8 cellular contexts compared by ENCODE assay signal in the genomic region with DNA sequence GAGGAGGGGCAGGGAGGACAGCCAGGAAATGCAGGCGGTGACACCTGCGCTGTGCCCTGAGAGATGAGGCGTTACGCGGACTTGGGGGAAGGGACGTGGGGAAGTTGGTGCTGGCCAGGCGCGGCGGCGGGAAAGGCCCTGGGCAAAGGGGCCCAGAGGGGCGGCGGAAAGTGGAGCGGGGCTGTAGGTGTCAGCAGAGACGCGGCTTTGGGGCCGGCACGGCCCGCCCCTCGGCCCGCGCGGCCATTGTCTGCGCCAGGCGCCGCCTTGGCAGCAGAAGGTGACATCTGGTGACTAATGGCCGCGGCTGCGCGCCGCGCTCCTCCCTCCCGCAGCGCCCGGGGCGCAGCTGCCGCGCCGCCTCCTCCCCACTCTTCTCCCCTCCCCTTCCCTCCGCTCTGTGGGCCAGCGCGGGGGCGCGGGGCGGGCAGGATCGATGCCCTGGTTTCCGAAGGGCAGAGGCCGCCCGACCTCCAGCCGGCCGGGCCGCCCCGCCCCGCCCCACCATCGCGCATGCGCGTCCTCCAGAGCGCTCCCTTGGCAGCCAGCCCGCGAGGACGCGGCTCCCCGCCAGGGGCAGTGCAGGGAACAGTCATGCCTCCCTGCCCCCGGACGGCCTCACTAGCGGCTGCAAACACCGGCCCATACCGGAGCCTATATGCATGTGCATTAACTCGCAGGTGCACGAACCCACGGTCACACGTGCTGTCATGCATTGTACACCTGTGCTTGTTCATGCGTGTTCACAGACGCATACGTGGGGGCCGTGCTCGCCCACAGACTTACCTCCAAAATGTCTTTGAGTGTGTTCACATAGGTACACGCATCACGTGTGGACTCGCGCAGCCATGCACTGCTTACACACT.
DNase-seq lines count a peak whose midpoint lies in the region; ATAC-seq and TF ChIP-seq lines count a peak whose summit lies in the region.

No MANE protein-coding gene starts in this region.

- peaks cover 3% of the 10 kb centered on the region for H3K27me3 Mint-ChIP-seq in activated naive CD8-positive, alpha-beta T cell treated with anti-CD3 and anti-CD28 coated beads for 36 hours
- no peaks in the 10 kb centered on the region for H3K27me3 Mint-ChIP-seq in type B pancreatic cell

- peak overlapping the region; percentile 19 for H3K4me3 ChIP-seq in cardiac muscle cell

- ATAC-seq in HG02642 (IDR thresholded peaks at IDR 0.05; ENCODE audit: poor library complexity, unreplicated experiment) (peak; percentile 91), SK-N-SH treated with all-trans-retinoic acid at 6 μM for 48 hours (peak; percentile 96)

- no peaks in the 10 kb centered on the region for H3K36me3 ChIP-seq in cardiac muscle cell

- H3K4me1 ChIP-seq in cardiac muscle cell (ENCODE audit: low read depth) = peaks cover 17% of the 10 kb centered on the region

- no peaks in the 10 kb centered on the region for H3K9me3 Mint-ChIP-seq in activated naive CD8-positive, alpha-beta T cell treated with anti-CD3 and anti-CD28 coated beads for 36 hours
- H3K9me3 Mint-ChIP-seq in type B pancreatic cell = peaks cover 10% of the 10 kb centered on the region

- TF ChIP-seq CTCF in GM12872 (IDR thresholded peaks at IDR 0.05; ENCODE audit: insufficient read depth, low read depth, low read length) (peak; percentile 86), cardiac muscle cell (IDR thresholded peaks at IDR 0.05; ENCODE audit: low read depth, low read length) (peak; percentile 67), type B pancreatic cell (conservative IDR thresholded peaks at IDR 0.05) (peak; percentile 86)

- H3K4me1 Mint-ChIP-seq in activated naive CD8-positive, alpha-beta T cell treated with anti-CD3 and anti-CD28 coated beads for 36 hours = peaks cover 19% of the 10 kb centered on the region
- peaks cover 20% of the 10 kb centered on the region for H3K4me1 Mint-ChIP-seq in type B pancreatic cell (ENCODE audit: unreplicated experiment)

- H3K9me3 ChIP-seq in cardiac muscle cell (ENCODE audit: low read depth) = no peaks in the 10 kb centered on the region

- peak overlapping the region; percentile 86 for H3K27ac ChIP-seq in cardiac muscle cell

- peak overlapping the region; percentile 86 for H3K4me3 Mint-ChIP-seq in activated naive CD8-positive, alpha-beta T cell treated with anti-CD3 and anti-CD28 coated beads for 36 hours
- H3K4me3 Mint-ChIP-seq in type B pancreatic cell = peak overlapping the region; percentile 90

- peak; percentile 89 for DNase-seq in NCI-H1092 treated with DMSO at 0.1 percent for 48 hours (lab: John Stamatoyannopoulos, UW)
- DNase-seq in activated naive CD8-positive, alpha-beta T cell treated with anti-CD3 and anti-CD28 coated beads for 36 hours = peak; percentile 95
- DNase-seq in cardiac muscle cell (ENCODE audit: low read depth in 1 of 2, low spot score in 1 of 2) = peak; percentile 94 to 96
- DNase-seq in pons (ENCODE audit: low spot score) = peak; percentile 96
- peak; percentile 98 for DNase-seq in type B pancreatic cell (ENCODE audit: extremely low spot score, unreplicated experiment)

- H3K27me3 ChIP-seq in cardiac muscle cell = no peaks in the 10 kb centered on the region

- no peaks in the 10 kb centered on the region for H3K36me3 Mint-ChIP-seq in activated naive CD8-positive, alpha-beta T cell treated with anti-CD3 and anti-CD28 coated beads for 36 hours
- H3K36me3 Mint-ChIP-seq in type B pancreatic cell = no peaks in the 10 kb centered on the region

- H3K27ac Mint-ChIP-seq in activated naive CD8-positive, alpha-beta T cell treated with anti-CD3 and anti-CD28 coated beads for 36 hours = peak overlapping the region; percentile 91
- H3K27ac Mint-ChIP-seq in type B pancreatic cell = peak overlapping the region; percentile 84

TF ChIP-seq in SK-N-SH treated with all-trans-retinoic acid at 6 μM for 48 hours, 23 proteins besides CTCF, POLR2A, EP300 and RAD21:
- TF ChIP-seq ZFP30 (CRISPR knock-in tag; IDR thresholded peaks at IDR 0.05) = no peak
- peak; percentile 16; the same call in 1 of the 2 replicates for TF ChIP-seq TCF4 (CRISPR knock-in tag; IDR thresholded peaks at IDR 0.05; ENCODE audit: borderline replicate concordance)
- TF ChIP-seq ZNF70 (CRISPR knock-in tag; IDR thresholded peaks at IDR 0.05) = peak; percentile 18; the same call in 1 of the 2 replicates
- no peak for TF ChIP-seq OSR1 (CRISPR knock-in tag; IDR thresholded peaks at IDR 0.05)
- TF ChIP-seq GLIS3 (CRISPR knock-in tag; IDR thresholded peaks at IDR 0.05) = 0 out of 2 replicates have a peak, but pooled peaks have one; percentile 74
- TF ChIP-seq, protein P1, sequence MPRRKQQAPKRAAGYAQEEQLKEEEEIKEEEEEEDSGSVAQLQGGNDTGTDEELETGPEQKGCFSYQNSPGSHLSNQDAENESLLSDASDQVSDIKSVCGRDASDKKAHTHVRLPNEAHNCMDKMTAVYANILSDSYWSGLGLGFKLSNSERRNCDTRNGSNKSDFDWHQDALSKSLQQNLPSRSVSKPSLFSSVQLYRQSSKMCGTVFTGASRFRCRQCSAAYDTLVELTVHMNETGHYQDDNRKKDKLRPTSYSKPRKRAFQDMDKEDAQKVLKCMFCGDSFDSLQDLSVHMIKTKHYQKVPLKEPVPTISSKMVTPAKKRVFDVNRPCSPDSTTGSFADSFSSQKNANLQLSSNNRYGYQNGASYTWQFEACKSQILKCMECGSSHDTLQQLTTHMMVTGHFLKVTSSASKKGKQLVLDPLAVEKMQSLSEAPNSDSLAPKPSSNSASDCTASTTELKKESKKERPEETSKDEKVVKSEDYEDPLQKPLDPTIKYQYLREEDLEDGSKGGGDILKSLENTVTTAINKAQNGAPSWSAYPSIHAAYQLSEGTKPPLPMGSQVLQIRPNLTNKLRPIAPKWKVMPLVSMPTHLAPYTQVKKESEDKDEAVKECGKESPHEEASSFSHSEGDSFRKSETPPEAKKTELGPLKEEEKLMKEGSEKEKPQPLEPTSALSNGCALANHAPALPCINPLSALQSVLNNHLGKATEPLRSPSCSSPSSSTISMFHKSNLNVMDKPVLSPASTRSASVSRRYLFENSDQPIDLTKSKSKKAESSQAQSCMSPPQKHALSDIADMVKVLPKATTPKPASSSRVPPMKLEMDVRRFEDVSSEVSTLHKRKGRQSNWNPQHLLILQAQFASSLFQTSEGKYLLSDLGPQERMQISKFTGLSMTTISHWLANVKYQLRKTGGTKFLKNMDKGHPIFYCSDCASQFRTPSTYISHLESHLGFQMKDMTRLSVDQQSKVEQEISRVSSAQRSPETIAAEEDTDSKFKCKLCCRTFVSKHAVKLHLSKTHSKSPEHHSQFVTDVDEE (CRISPR knock-in tag; IDR thresholded peaks at IDR 0.05) = peak; percentile 90

Comparison
In these comparisons a context has a peak if more than half of its experiments do, and no peak if none do; other contexts are left out.
1. Peak in every context shown above with its lines: DNase-seq, ATAC-seq, H3K4me3 ChIP-seq and H3K27ac ChIP-seq.